1 cellular context compared by ENCODE assay signal in genomic region chr7:111475959-111476358, GRCh38.
TF ChIP-seq lines count a peak whose summit lies in the region.

No MANE protein-coding gene starts in this region.

TF ChIP-seq in K562, 482 proteins besides CTCF, POLR2A, EP300 and RAD21 (continued from another document and continues in another):
- TF ChIP-seq, protein P1, sequence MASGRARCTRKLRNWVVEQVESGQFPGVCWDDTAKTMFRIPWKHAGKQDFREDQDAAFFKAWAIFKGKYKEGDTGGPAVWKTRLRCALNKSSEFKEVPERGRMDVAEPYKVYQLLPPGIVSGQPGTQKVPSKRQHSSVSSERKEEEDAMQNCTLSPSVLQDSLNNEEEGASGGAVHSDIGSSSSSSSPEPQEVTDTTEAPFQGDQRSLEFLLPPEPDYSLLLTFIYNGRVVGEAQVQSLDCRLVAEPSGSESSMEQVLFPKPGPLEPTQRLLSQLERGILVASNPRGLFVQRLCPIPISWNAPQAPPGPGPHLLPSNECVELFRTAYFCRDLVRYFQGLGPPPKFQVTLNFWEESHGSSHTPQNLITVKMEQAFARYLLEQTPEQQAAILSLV (tag; IDR thresholded peaks at IDR 0.05), result peak; percentile 86
- TF ChIP-seq ZNF785 (CRISPR knock-in tag; IDR thresholded peaks at IDR 0.05) (no peak), PCBP2 (IDR thresholded peaks at IDR 0.05; ENCODE audit: low read depth, low read length, poor library complexity, severe bottlenecking) (no peak), KLF10 (CRISPR knock-in tag; IDR thresholded peaks at IDR 0.05) (no peak), ZNF592 (IDR thresholded peaks at IDR 0.05) (peak; percentile 34; the same call in 1 of the 2 replicates), CEBPG (CRISPR knock-in tag; IDR thresholded peaks at IDR 0.05) (peak; percentile 89), CEBPG (tag; conservative IDR thresholded peaks at IDR 0.05 in 1 of 2, IDR thresholded peaks at IDR 0.05 in 1 of 2) (peak; percentile 97 to 98), TRIM24 (IDR thresholded peaks at IDR 0.05) (peak; percentile 55 to 80; a peak in 3 of 4 replicates), RAD51 (IDR thresholded peaks at IDR 0.05; ENCODE audit: borderline replicate concordance, low read depth) (no peak), SRF (CRISPR knock-in tag; IDR thresholded peaks at IDR 0.05) (no peak), SMAD4 (CRISPR knock-in tag; conservative IDR thresholded peaks at IDR 0.05) (peak; percentile 56; the same call in 1 of the 2 replicates), GABPB2 (CRISPR knock-in tag; conservative IDR thresholded peaks at IDR 0.05) (no peak), E2F5 (CRISPR knock-in tag; IDR thresholded peaks at IDR 0.05) (no peak), ATF4 (CRISPR knock-in tag; IDR thresholded peaks at IDR 0.05) (peak; percentile 79), JUN (IDR thresholded peaks at IDR 0.05; ENCODE audit: borderline replicate concordance, low read depth, low read length) (peak; percentile 45; the same call in 1 of the 2 replicates), JUN (CRISPR knock-in tag; IDR thresholded peaks at IDR 0.05; ENCODE audit: borderline replicate concordance) (no peak), FOXK2 (conservative IDR thresholded peaks at IDR 0.05 in 1 of 2, IDR thresholded peaks at IDR 0.05 in 1 of 2; ENCODE audit: low read depth in 2 of 2) (0 out of 4 replicates have a peak, but pooled peaks of 1 of the 2 experiments have one; percentile 37)
- TF ChIP-seq, protein P2, sequence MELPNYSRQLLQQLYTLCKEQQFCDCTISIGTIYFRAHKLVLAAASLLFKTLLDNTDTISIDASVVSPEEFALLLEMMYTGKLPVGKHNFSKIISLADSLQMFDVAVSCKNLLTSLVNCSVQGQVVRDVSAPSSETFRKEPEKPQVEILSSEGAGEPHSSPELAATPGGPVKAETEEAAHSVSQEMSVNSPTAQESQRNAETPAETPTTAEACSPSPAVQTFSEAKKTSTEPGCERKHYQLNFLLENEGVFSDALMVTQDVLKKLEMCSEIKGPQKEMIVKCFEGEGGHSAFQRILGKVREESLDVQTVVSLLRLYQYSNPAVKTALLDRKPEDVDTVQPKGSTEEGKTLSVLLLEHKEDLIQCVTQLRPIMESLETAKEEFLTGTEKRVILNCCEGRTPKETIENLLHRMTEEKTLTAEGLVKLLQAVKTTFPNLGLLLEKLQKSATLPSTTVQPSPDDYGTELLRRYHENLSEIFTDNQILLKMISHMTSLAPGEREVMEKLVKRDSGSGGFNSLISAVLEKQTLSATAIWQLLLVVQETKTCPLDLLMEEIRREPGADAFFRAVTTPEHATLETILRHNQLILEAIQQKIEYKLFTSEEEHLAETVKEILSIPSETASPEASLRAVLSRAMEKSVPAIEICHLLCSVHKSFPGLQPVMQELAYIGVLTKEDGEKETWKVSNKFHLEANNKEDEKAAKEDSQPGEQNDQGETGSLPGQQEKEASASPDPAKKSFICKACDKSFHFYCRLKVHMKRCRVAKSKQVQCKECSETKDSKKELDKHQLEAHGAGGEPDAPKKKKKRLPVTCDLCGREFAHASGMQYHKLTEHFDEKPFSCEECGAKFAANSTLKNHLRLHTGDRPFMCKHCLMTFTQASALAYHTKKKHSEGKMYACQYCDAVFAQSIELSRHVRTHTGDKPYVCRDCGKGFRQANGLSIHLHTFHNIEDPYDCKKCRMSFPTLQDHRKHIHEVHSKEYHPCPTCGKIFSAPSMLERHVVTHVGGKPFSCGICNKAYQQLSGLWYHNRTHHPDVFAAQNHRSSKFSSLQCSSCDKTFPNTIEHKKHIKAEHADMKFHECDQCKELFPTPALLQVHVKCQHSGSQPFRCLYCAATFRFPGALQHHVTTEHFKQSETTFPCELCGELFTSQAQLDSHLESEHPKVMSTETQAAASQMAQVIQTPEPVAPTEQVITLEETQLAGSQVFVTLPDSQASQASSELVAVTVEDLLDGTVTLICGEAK (IDR thresholded peaks at IDR 0.05), result no peak
- TF ChIP-seq, protein P2 (CRISPR knock-in tag; IDR thresholded peaks at IDR 0.05), result no peak
- TF ChIP-seq, protein P3, sequence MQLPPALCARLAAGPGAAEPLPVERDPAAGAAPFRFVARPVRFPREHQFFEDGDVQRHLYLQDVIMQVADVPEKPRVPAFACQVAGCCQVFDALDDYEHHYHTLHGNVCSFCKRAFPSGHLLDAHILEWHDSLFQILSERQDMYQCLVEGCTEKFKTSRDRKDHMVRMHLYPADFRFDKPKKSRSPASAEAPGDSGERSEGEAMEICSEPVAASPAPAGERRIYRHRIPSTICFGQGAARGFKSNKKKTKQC (CRISPR knock-in tag; IDR thresholded peaks at IDR 0.05), result no peak
- TF ChIP-seq, protein P4, sequence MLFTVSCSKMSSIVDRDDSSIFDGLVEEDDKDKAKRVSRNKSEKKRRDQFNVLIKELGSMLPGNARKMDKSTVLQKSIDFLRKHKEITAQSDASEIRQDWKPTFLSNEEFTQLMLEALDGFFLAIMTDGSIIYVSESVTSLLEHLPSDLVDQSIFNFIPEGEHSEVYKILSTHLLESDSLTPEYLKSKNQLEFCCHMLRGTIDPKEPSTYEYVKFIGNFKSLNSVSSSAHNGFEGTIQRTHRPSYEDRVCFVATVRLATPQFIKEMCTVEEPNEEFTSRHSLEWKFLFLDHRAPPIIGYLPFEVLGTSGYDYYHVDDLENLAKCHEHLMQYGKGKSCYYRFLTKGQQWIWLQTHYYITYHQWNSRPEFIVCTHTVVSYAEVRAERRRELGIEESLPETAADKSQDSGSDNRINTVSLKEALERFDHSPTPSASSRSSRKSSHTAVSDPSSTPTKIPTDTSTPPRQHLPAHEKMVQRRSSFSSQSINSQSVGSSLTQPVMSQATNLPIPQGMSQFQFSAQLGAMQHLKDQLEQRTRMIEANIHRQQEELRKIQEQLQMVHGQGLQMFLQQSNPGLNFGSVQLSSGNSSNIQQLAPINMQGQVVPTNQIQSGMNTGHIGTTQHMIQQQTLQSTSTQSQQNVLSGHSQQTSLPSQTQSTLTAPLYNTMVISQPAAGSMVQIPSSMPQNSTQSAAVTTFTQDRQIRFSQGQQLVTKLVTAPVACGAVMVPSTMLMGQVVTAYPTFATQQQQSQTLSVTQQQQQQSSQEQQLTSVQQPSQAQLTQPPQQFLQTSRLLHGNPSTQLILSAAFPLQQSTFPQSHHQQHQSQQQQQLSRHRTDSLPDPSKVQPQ (CRISPR knock-in tag; IDR thresholded peaks at IDR 0.05; ENCODE audit: borderline replicate concordance), result no peak
- TF ChIP-seq, protein P5, sequence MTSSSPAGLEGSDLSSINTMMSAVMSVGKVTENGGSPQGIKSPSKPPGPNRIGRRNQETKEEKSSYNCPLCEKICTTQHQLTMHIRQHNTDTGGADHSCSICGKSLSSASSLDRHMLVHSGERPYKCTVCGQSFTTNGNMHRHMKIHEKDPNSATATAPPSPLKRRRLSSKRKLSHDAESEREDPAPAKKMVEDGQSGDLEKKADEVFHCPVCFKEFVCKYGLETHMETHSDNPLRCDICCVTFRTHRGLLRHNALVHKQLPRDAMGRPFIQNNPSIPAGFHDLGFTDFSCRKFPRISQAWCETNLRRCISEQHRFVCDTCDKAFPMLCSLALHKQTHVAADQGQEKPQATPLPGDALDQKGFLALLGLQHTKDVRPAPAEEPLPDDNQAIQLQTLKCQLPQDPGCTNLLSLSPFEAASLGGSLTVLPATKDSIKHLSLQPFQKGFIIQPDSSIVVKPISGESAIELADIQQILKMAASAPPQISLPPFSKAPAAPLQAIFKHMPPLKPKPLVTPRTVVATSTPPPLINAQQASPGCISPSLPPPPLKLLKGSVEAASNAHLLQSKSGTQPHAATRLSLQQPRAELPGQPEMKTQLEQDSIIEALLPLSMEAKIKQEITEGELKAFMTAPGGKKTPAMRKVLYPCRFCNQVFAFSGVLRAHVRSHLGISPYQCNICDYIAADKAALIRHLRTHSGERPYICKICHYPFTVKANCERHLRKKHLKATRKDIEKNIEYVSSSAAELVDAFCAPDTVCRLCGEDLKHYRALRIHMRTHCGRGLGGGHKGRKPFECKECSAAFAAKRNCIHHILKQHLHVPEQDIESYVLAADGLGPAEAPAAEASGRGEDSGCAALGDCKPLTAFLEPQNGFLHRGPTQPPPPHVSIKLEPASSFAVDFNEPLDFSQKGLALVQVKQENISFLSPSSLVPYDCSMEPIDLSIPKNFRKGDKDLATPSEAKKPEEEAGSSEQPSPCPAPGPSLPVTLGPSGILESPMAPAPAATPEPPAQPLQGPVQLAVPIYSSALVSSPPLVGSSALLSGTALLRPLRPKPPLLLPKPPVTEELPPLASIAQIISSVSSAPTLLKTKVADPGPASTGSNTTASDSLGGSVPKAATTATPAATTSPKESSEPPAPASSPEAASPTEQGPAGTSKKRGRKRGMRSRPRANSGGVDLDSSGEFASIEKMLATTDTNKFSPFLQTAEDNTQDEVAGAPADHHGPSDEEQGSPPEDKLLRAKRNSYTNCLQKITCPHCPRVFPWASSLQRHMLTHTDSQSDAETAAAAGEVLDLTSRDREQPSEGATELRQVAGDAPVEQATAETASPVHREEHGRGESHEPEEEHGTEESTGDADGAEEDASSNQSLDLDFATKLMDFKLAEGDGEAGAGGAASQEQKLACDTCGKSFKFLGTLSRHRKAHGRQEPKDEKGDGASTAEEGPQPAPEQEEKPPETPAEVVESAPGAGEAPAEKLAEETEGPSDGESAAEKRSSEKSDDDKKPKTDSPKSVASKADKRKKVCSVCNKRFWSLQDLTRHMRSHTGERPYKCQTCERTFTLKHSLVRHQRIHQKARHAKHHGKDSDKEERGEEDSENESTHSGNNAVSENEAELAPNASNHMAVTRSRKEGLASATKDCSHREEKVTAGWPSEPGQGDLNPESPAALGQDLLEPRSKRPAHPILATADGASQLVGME (CRISPR knock-in tag; IDR thresholded peaks at IDR 0.05), result no peak
